In genomic region chr1:79982218-79982617, GRCh38 we compare ENCODE assay signal across 10 cellular contexts.
DNase-seq lines count a peak whose midpoint lies in the region; ATAC-seq, FAIRE-seq and TF ChIP-seq lines count a peak whose summit lies in the region.
"Had no signal": no experiment of that assay in that cellular context is flagged by ENCODE, and none has a peak within 500 bp of the region (broad histone marks: within the 10 kb centered on the region; RNA-seq: fewer than 3 reads in every experiment).

No MANE protein-coding gene starts in this region.

- H3K4me3 ChIP-seq in GM23248 (peak overlapping the region; percentile 58), astrocyte (ENCODE audit: insufficient read depth, low read depth, low read length) (no peak overlapping the region), left ventricle myocardium inferior (peak overlapping the region; percentile 14), HepG2 (replicated peaks in 1 of 3; ENCODE audit: insufficient read depth in 1 of 3, low read depth in 2 of 3, low read length in 3 of 3) (no peak overlapping the region)

- FAIRE-seq in astrocyte (lab: Jason Lieb, UNC) (no peak), HepG2 (lab: Jason Lieb, UNC) (no peak)

- TF ChIP-seq POLR2A in HepG2 (IDR thresholded peaks at IDR 0.05; ENCODE audit: insufficient read depth in 1 of 2, low read depth in 2 of 2, low read length in 2 of 2): no peak

- no peaks in the 10 kb centered on the region for H3K9me3 Mint-ChIP-seq in astrocyte (ENCODE audit: unreplicated experiment)
- peaks cover 6 to 10% (median 7%) of the 10 kb centered on the region in 3 donors for H3K9me3 Mint-ChIP-seq in T-cell
- no peaks in the 10 kb centered on the region for H3K9me3 Mint-ChIP-seq in chondrocyte (ENCODE audit: low read depth)

- H3K4me3 Mint-ChIP-seq in astrocyte (ENCODE audit: unreplicated experiment) (no peak overlapping the region), T-cell (no peak overlapping the region), chondrocyte (ENCODE audit: unreplicated experiment) (no peak overlapping the region)

- in situ Hi-C loops in GM23248 (cut with MboI): no loop called here
- in situ Hi-C loops in HepG2 (cut with HindIII; ENCODE audit: extremely low pct_ligation_motif_present, low pct_unique_long_range_greater_than_20kb): no loop called here

- WGBS in GM23248 (ENCODE audit: low coverage in 1 of 2, low lambda C conversion rate in 2 of 2, missing lambda C conversion rate in 2 of 2), 2 experiments: 0 to 1% methylated on average over 3 of the region's 3 CpGs
- WGBS in HepG2 (ENCODE audit: low lambda C conversion rate): 0% methylated on average over 3 of the region's 3 CpGs

- H3K9me2 ChIP-seq in GM23248 (ENCODE audit: insufficient read depth): no peaks in the 10 kb centered on the region

- H3K9ac ChIP-seq in GM23248 (no peak overlapping the region), astrocyte (ENCODE audit: low read length) (no peak overlapping the region), HepG2 (ENCODE audit: insufficient read depth, low read depth, low read length) (no peak overlapping the region)

- H3K36me3 ChIP-seq in GM23248 (ENCODE audit: low read depth) (no peaks in the 10 kb centered on the region), astrocyte (ENCODE audit: insufficient read depth, low read length) (no peaks in the 10 kb centered on the region), left ventricle myocardium inferior (no peaks in the 10 kb centered on the region), HepG2 (replicated peaks in 1 of 2; ENCODE audit: control insufficient read depth in 1 of 2, insufficient read depth in 2 of 2, low read length in 2 of 2) (no peaks in the 10 kb centered on the region)

- intact Hi-C loops in left ventricle myocardium inferior (cut with micrococcal nuclease) (no loop called here), sciatic nerve (cut with DNase I) (no loop called here), HepG2 (cut with micrococcal nuclease; ENCODE audit: unreplicated experiment) (no loop called here)

- H3K9me3 ChIP-seq in GM23248 (ENCODE audit: low read depth) (no peaks in the 10 kb centered on the region), astrocyte (ENCODE audit: insufficient read depth, low read depth, low read length) (no peaks in the 10 kb centered on the region), left ventricle myocardium inferior (replicated peaks) (no peaks in the 10 kb centered on the region), HepG2 (ENCODE audit: low read length) (peaks cover 51% of the 10 kb centered on the region)

- DNase-seq in GM23248: peak; percentile 59
- DNase-seq in astrocyte (ENCODE audit: low read depth): peak; percentile 84
- peak; percentile 83 for DNase-seq in left ventricle myocardium inferior
- peak; percentile 79 for DNase-seq in sciatic nerve (ENCODE audit: low spot score)
- DNase-seq in T-cell: no peak
- no peak for DNase-seq in NCI-H82 (lab: John Stamatoyannopoulos, UW)
- no peak for DNase-seq in chondrocyte (ENCODE audit: low spot score)
- no peak for DNase-seq in HepG2 (ENCODE audit: low spot score)
- DNase-seq: activated CD4-positive, CD25-positive, alpha-beta regulatory T cell; DND-41 had no signal

- no peak for TF ChIP-seq RAD21 in HepG2 (CRISPR knock-in tag; IDR thresholded peaks at IDR 0.05)

- ATAC-seq in sciatic nerve: peak; percentile 90
- no peak for ATAC-seq in T-cell (replicated peaks in 1 of 4)
- no peak for ATAC-seq in HepG2

- POLR2A ChIA-PET in T-cell (lab: Charles Lee): no interaction called here
- POLR2A ChIA-PET in HepG2 (lab: Yijun Ruan, JAX): no interaction called here

- H3K4me1 Mint-ChIP-seq in astrocyte (ENCODE audit: low read depth, unreplicated experiment): no peaks in the 10 kb centered on the region
- H3K4me1 Mint-ChIP-seq in T-cell: no peaks in the 10 kb centered on the region
- peaks cover 7% of the 10 kb centered on the region for H3K4me1 Mint-ChIP-seq in chondrocyte (ENCODE audit: low read depth)

- peak overlapping the region; percentile 78 for H2AFZ ChIP-seq in GM23248
- no peak overlapping the region for H2AFZ ChIP-seq in astrocyte (ENCODE audit: low read depth, low read length)
- no peak overlapping the region for H2AFZ ChIP-seq in HepG2 (ENCODE audit: low read length)

- peaks cover 20% of the 10 kb centered on the region for H3K4me1 ChIP-seq in GM23248 (ENCODE audit: insufficient read depth)
- H3K4me1 ChIP-seq in astrocyte (ENCODE audit: insufficient read depth, low read length): no peaks in the 10 kb centered on the region
- peaks cover 22% of the 10 kb centered on the region for H3K4me1 ChIP-seq in left ventricle myocardium inferior
- H3K4me1 ChIP-seq in HepG2 (ENCODE audit: insufficient read depth, low read length): no peaks in the 10 kb centered on the region

- peak overlapping the region; percentile 73 for H3K4me2 ChIP-seq in GM23248 (ENCODE audit: unreplicated experiment)
- peak overlapping the region; percentile 49 for H3K4me2 ChIP-seq in astrocyte (ENCODE audit: low read length)
- H3K4me2 ChIP-seq in HepG2 (ENCODE audit: low read depth, low read length): no peak overlapping the region

- CTCF ChIA-PET in T-cell (lab: Charles Lee): no interaction called here
- CTCF ChIA-PET in HepG2 (lab: Yijun Ruan, JAX; ENCODE audit: low intra/inter-chr PET ratio, low total read pairs): no interaction called here

- H3K79me2 ChIP-seq in GM23248 (ENCODE audit: insufficient read depth) (no peaks in the 10 kb centered on the region), astrocyte (ENCODE audit: insufficient read depth, low read length) (no peaks in the 10 kb centered on the region), HepG2 (ENCODE audit: insufficient read depth, low read length) (no peaks in the 10 kb centered on the region)

- no peak overlapping the region for H3K27ac Mint-ChIP-seq in astrocyte (ENCODE audit: unreplicated experiment)
- no peak overlapping the region for H3K27ac Mint-ChIP-seq in T-cell
- H3K27ac Mint-ChIP-seq in chondrocyte (ENCODE audit: unreplicated experiment): no peak overlapping the region

- H3K27me3 ChIP-seq in GM23248 (replicated peaks; ENCODE audit: insufficient read depth): no peaks in the 10 kb centered on the region
- H3K27me3 ChIP-seq in astrocyte (ENCODE audit: insufficient read depth, low read length): no peaks in the 10 kb centered on the region
- no peaks in the 10 kb centered on the region for H3K27me3 ChIP-seq in left ventricle myocardium inferior (ENCODE audit: low read depth)
- no peaks in the 10 kb centered on the region for H3K27me3 ChIP-seq in HepG2 (ENCODE audit: control insufficient read depth in 1 of 2, insufficient read depth in 2 of 2, low read length in 2 of 2)

- TF ChIP-seq EP300 in HepG2 (IDR thresholded peaks at IDR 0.05; ENCODE audit: low read depth in 2 of 2, low read length in 2 of 2) (no peak), HepG2 (CRISPR knock-in tag; IDR thresholded peaks at IDR 0.05; ENCODE audit: borderline replicate concordance) (no peak)

- H3K36me3 Mint-ChIP-seq in astrocyte (ENCODE audit: low read depth, unreplicated experiment): no peaks in the 10 kb centered on the region
- H3K36me3 Mint-ChIP-seq in T-cell: no peaks in the 10 kb centered on the region
- H3K36me3 Mint-ChIP-seq in chondrocyte (ENCODE audit: low read depth): no peaks in the 10 kb centered on the region

- H3F3A ChIP-seq in GM23248 (ENCODE audit: insufficient read depth): peaks cover 13% of the 10 kb centered on the region

- BruUV-seq in HepG2 (replicated peaks; lab: Mats Ljungman, UMichigan): no TSS peak

- TF ChIP-seq CTCF in astrocyte (IDR thresholded peaks at IDR 0.05; ENCODE audit: insufficient read depth, low read depth, low read length): no peak
- no peak for TF ChIP-seq CTCF in left ventricle myocardium inferior (IDR thresholded peaks at IDR 0.05; ENCODE audit: borderline replicate concordance)
- no peak for TF ChIP-seq CTCF in chondrocyte (IDR thresholded peaks at IDR 0.05)
- no peak for TF ChIP-seq CTCF in HepG2 (CRISPR knock-in tag; IDR thresholded peaks at IDR 0.05)

- H4K20me1 ChIP-seq in GM23248 (ENCODE audit: insufficient read depth) (no peaks in the 10 kb centered on the region), astrocyte (ENCODE audit: insufficient read depth, low read length) (no peaks in the 10 kb centered on the region), HepG2 (ENCODE audit: insufficient read depth, low read length) (no peaks in the 10 kb centered on the region)

- H3K27me3 Mint-ChIP-seq in astrocyte (ENCODE audit: low read depth, unreplicated experiment) (no peaks in the 10 kb centered on the region), T-cell (no peaks in the 10 kb centered on the region), chondrocyte (ENCODE audit: low read depth) (no peaks in the 10 kb centered on the region)

- H3K27ac ChIP-seq in GM23248 (peak overlapping the region; percentile 14; the same call in 1 of the 2 replicates), astrocyte (ENCODE audit: low read depth, low read length) (no peak overlapping the region), left ventricle myocardium inferior (replicated peaks) (peak overlapping the region; percentile 88), HepG2 (ENCODE audit: extremely low read length, insufficient read depth, low read length) (no peak overlapping the region)

TF ChIP-seq in HepG2, 621 proteins besides CTCF, POLR2A, EP300 and RAD21 (continues in another document):
- no peak for TF ChIP-seq ZNF672 (CRISPR knock-in tag; IDR thresholded peaks at IDR 0.05)
- TF ChIP-seq ZNF512 (CRISPR knock-in tag; IDR thresholded peaks at IDR 0.05): no peak
- TF ChIP-seq HNF1B (CRISPR knock-in tag; IDR thresholded peaks at IDR 0.05): no peak

Comparison
In these comparisons a context has a peak if more than half of its experiments do, and no peak if none do; other contexts are left out.
1. DNase-seq: peak in GM23248 (single experiment), astrocyte (single experiment), left ventricle myocardium inferior (single experiment) and sciatic nerve (single experiment); none in T-cell (0 of 34), NCI-H82 (single experiment), chondrocyte (single experiment) and HepG2 (single experiment).
2. H3K27ac ChIP-seq: peak in GM23248 (single experiment) and left ventricle myocardium inferior (single experiment); none in astrocyte (single experiment) and HepG2 (single experiment).
3. H3K4me3 ChIP-seq: peak in GM23248 (single experiment) and left ventricle myocardium inferior (single experiment); none in astrocyte (single experiment) and HepG2 (0 of 3).